8 cellular contexts compared by ENCODE assay signal in genomic region chr1:223991297-223991857, GRCh38.
DNase-seq lines count a peak whose midpoint lies in the region; ATAC-seq and TF ChIP-seq lines count a peak whose summit lies in the region.
"Not testable (repeated sequence)": the region's sequence is repeated elsewhere in the genome, so short reads cannot be mapped to it uniquely, and the experiment has no call there.

No MANE protein-coding gene starts in this region.

- not testable (repeated sequence) for H3K27me3 Mint-ChIP-seq in CD14-positive monocyte (ENCODE audit: low read depth in 3 of 3); T-helper 17 cell; MCF 10A (ENCODE audit: insufficient read depth, unreplicated experiment); nephron progenitor cell (ENCODE audit: low read depth, poor library complexity)

- not testable (repeated sequence) for ATAC-seq in T-helper 17 cell; left lobe of liver; stimulated activated naive CD8-positive, alpha-beta T cell treated with anti-CD3 and anti-CD28 coated beads, Interleukin-15, Interleukin-2, amounts not matched to agents 100 U/mL and 50 U/mL, for 24 hours

- DNase-seq in CD14-positive monocyte (ENCODE audit: low spot score); HFF-Myc (ENCODE audit: extremely low read depth, low read depth); T-helper 17 cell; MCF 10A (ENCODE audit: unreplicated experiment); nephron progenitor cell: not testable (repeated sequence)
- peak; percentile 19 for DNase-seq in activated T-cell treated with anti-CD3 and anti-CD28 coated beads, Interleukin-2, amount 50 U/mL, for 1 hour
- DNase-seq in left lobe of liver (ENCODE audit: low spot score): peak; percentile 43
- peak; percentile 4 for DNase-seq in stimulated activated naive CD8-positive, alpha-beta T cell treated with anti-CD3 and anti-CD28 coated beads, Interleukin-15, Interleukin-2, amounts not matched to agents 100 U/mL and 50 U/mL, for 24 hours

- intact Hi-C loops in CD14-positive monocyte (cut with micrococcal nuclease): not testable (repeated sequence)
- intact Hi-C loops in MCF 10A (cut with micrococcal nuclease): loop anchor here (10.0 kb wide), 2 partner anchors 177 to 287 kb away; no protein-coding TSS in a partner anchor

- H3K4me3 ChIP-seq in HFF-Myc (replicated peaks; ENCODE audit: low read depth, low read length): peak overlapping the region; percentile 58

- H3K9me3 ChIP-seq in T-helper 17 cell (ENCODE audit: control insufficient read depth, low read length, poor library complexity, severe bottlenecking): not testable (repeated sequence)

- POLR2A ChIA-PET in MCF 10A (lab: Yijun Ruan, JAX): not testable (repeated sequence)

- not testable (repeated sequence) for TF ChIP-seq CTCF in CD14-positive monocyte (IDR thresholded peaks at IDR 0.05); HFF-Myc (IDR thresholded peaks at IDR 0.05; ENCODE audit: low read depth, low read length, missing control alignments); MCF 10A (IDR thresholded peaks at IDR 0.05; ENCODE audit: unreplicated experiment); nephron progenitor cell (IDR thresholded peaks at IDR 0.05)

- peak overlapping the region in 6 of 7 donors; percentile 10 to 77 (median 58) for H3K27ac Mint-ChIP-seq in CD14-positive monocyte
- peak overlapping the region; percentile 19 for H3K27ac Mint-ChIP-seq in T-helper 17 cell
- H3K27ac Mint-ChIP-seq in MCF 10A (ENCODE audit: low read depth, unreplicated experiment): peak overlapping the region; percentile 57
- H3K27ac Mint-ChIP-seq in nephron progenitor cell: not testable (repeated sequence)

- H3K4me3 Mint-ChIP-seq in CD14-positive monocyte, T-helper 17 cell: not testable (repeated sequence)
- H3K4me3 Mint-ChIP-seq in MCF 10A (ENCODE audit: unreplicated experiment) (peak overlapping the region; percentile 87), nephron progenitor cell (peak overlapping the region; percentile 96)

- H3K4me1 Mint-ChIP-seq in CD14-positive monocyte; T-helper 17 cell; MCF 10A (ENCODE audit: insufficient read depth, unreplicated experiment): not testable (repeated sequence)
- H3K4me1 Mint-ChIP-seq in nephron progenitor cell: peaks cover 10% of the 10 kb centered on the region

- H3K9me3 Mint-ChIP-seq in CD14-positive monocyte; MCF 10A (ENCODE audit: unreplicated experiment); nephron progenitor cell: not testable (repeated sequence)

- H3K36me3 Mint-ChIP-seq in CD14-positive monocyte; T-helper 17 cell (ENCODE audit: low read depth); nephron progenitor cell (ENCODE audit: low read depth): not testable (repeated sequence)
- H3K36me3 Mint-ChIP-seq in MCF 10A (ENCODE audit: insufficient read depth, unreplicated experiment): peaks cover 22% of the 10 kb centered on the region

- CTCF ChIA-PET in MCF 10A (lab: Yijun Ruan, JAX): interaction anchor here (0.6 kb wide), 3 partner anchors 14 to 466 kb away, joined by 3 read pairs; no protein-coding TSS in a partner anchor

- not testable (repeated sequence) for BruUV-seq in MCF 10A (replicated peaks; lab: Mats Ljungman, UMichigan)
